ENCODE assay signal across 13 cellular contexts in the genomic region with DNA sequence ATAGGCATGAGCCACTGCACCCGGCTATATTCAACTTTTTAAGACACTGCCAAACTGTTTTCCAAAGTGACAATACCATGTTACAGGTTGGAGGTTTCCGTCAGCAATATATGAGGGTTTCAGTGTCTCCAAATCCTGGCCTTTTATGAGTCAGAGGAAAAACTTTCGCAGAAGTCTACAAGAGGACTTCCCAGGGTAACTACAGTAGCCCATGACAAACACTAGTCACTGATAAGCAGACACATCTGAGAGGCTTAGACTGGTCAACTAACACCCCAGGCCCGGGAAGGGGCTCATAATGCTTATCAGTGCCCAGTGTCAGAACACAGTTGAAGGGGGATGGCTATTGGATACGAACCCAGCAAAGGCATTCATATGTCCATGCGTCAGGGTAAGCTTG.
DNase-seq lines count a peak whose midpoint lies in the region; ATAC-seq and TF ChIP-seq lines count a peak whose summit lies in the region.
"Had no signal": no experiment of that assay in that cellular context is flagged by ENCODE, and none has a peak within 500 bp of the region (broad histone marks: within the 10 kb centered on the region; RNA-seq: fewer than 3 reads in every experiment).

No MANE protein-coding gene starts in this region.

- H3K36me3 ChIP-seq in SK-N-SH (replicated peaks in 1 of 2; ENCODE audit: control insufficient read depth in 1 of 2, insufficient read depth in 2 of 2, low read length in 1 of 2) (no peaks in the 10 kb centered on the region), smooth muscle cell (ENCODE audit: low read depth) (no peaks in the 10 kb centered on the region)
- H3K36me3 ChIP-seq: esophagus squamous epithelium had no signal

- ATAC-seq in GM18505 (IDR thresholded peaks at IDR 0.05; ENCODE audit: unreplicated experiment) (no peak), HG03097 (IDR thresholded peaks at IDR 0.05; ENCODE audit: low FRiP score, unreplicated experiment) (no peak)
- ATAC-seq: GM12878, left colon had no signal

- TF ChIP-seq RAD21 in SK-N-SH (IDR thresholded peaks at IDR 0.05; ENCODE audit: low read length) = no peak

- POLR2A ChIA-PET in SK-N-SH (lab: Yijun Ruan, JAX) = no interaction called here

- H3K4me1 ChIP-seq in SK-N-SH (ENCODE audit: control insufficient read depth in 1 of 2, insufficient read depth in 2 of 2, low read depth in 1 of 2, low read length in 1 of 2) (peaks cover 0 to 15% of the 10 kb centered on the region in 2 experiments; a peak in 1 of 4 replicates), smooth muscle cell (ENCODE audit: low read depth) (peaks cover 5% of the 10 kb centered on the region)

- H3K9me3 ChIP-seq in SK-N-SH (no peaks in the 10 kb centered on the region), smooth muscle cell (replicated peaks; ENCODE audit: low read depth) (no peaks in the 10 kb centered on the region)
- H3K9me3 ChIP-seq: esophagus squamous epithelium had no signal

- H3K9ac ChIP-seq in SK-N-SH (no peak overlapping the region), smooth muscle cell (ENCODE audit: low read depth) (peak overlapping the region; percentile 50)

- H4K20me1 ChIP-seq in SK-N-SH (ENCODE audit: insufficient read depth) (peaks cover 4% of the 10 kb centered on the region; the same call in 1 of the 2 replicates), smooth muscle cell (ENCODE audit: low read depth) (peaks cover 25% of the 10 kb centered on the region)

- DNase-seq in H4 (ENCODE audit: low spot score) (peak; percentile 41), SK-N-SH (no peak), fibroblast of pulmonary artery (ENCODE audit: low read depth) (peak; percentile 73), smooth muscle cell (lab: John Stamatoyannopoulos, UW; ENCODE audit: unreplicated experiment) (no peak), putamen (ENCODE audit: low spot score) (no peak)
- no peak for DNase-seq in activated CD4-positive, alpha-beta T cell treated with anti-CD3 and anti-CD28 coated beads for 4 hours
- DNase-seq: esophagus squamous epithelium, left colon, MM.1S, NCI-H2171 treated with DMSO at 0.1 percent for 48 hours had no signal

- no peaks in the 10 kb centered on the region for H3K27me3 ChIP-seq in SK-N-SH (ENCODE audit: insufficient read depth)
- no peaks in the 10 kb centered on the region for H3K27me3 ChIP-seq in smooth muscle cell (ENCODE audit: low read depth)
- H3K27me3 ChIP-seq: esophagus squamous epithelium had no signal

- H3K9me2 ChIP-seq in SK-N-SH = no peaks in the 10 kb centered on the region

- H3K79me2 ChIP-seq in SK-N-SH (ENCODE audit: insufficient read depth) (peaks cover 77% of the 10 kb centered on the region), smooth muscle cell (ENCODE audit: low read depth) (peaks cover 2% of the 10 kb centered on the region)

- H3K4me3 ChIP-seq in SK-N-SH (ENCODE audit: low read depth in 2 of 2, low read length in 1 of 2) (no peak overlapping the region), fibroblast of pulmonary artery (replicated peaks; ENCODE audit: low read depth, low read length) (no peak overlapping the region), smooth muscle cell (no peak overlapping the region)
- H3K4me3 ChIP-seq: esophagus squamous epithelium, GM12878 had no signal

- H3K27ac ChIP-seq in SK-N-SH (ENCODE audit: low read depth in 2 of 2, low read length in 1 of 2) (peak overlapping the region in 1 of 2 experiments; percentile 87; a peak in 2 of 4 replicates), smooth muscle cell (ENCODE audit: low read depth) (peak overlapping the region; percentile 92)

- H3K4me2 ChIP-seq in SK-N-SH = no peak overlapping the region
- H3K4me2 ChIP-seq in smooth muscle cell = no peak overlapping the region

- no peak for TF ChIP-seq POLR2A in GM18505 (IDR thresholded peaks at IDR 0.05; ENCODE audit: borderline replicate concordance, extremely low read depth, insufficient read depth, insufficient read length)

- no peak for TF ChIP-seq EP300 in SK-N-SH (IDR thresholded peaks at IDR 0.05; ENCODE audit: borderline replicate concordance in 1 of 2, low read depth in 1 of 2, low read length in 1 of 2)

- CTCF ChIA-PET in SK-N-SH (lab: Yijun Ruan, JAX) = interaction anchor here (0.9 kb wide), 1 partner anchor 68 kb away, joined by 3 read pairs; no protein-coding TSS in a partner anchor

- TF ChIP-seq CTCF in SK-N-SH (IDR thresholded peaks at IDR 0.05) (no peak), fibroblast of pulmonary artery (IDR thresholded peaks at IDR 0.05; ENCODE audit: low read length, missing control alignments) (no peak), smooth muscle cell (IDR thresholded peaks at IDR 0.05; ENCODE audit: borderline replicate concordance, insufficient read depth, poor library complexity, severe bottlenecking) (no peak)

- 66% methylated on average over 6 of the region's 6 CpGs for WGBS in SK-N-SH (ENCODE audit: low lambda C conversion rate)
- 6% methylated on average over 6 of the region's 6 CpGs for WGBS in smooth muscle cell (ENCODE audit: low lambda C conversion rate)

- no peak overlapping the region for H2AFZ ChIP-seq in SK-N-SH (ENCODE audit: low read depth)
- no peak overlapping the region for H2AFZ ChIP-seq in smooth muscle cell (ENCODE audit: low read depth)

- H3F3A ChIP-seq in SK-N-SH (replicated peaks; ENCODE audit: insufficient read depth) (peaks cover 18% of the 10 kb centered on the region), smooth muscle cell (ENCODE audit: low read depth) (peaks cover 10% of the 10 kb centered on the region)

TF ChIP-seq in SK-N-SH, 30 proteins besides CTCF, POLR2A, EP300 and RAD21:
- TF ChIP-seq, protein P1, sequence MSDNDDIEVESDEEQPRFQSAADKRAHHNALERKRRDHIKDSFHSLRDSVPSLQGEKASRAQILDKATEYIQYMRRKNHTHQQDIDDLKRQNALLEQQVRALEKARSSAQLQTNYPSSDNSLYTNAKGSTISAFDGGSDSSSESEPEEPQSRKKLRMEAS (IDR thresholded peaks at IDR 0.05; ENCODE audit: low read depth) = no peak
- peak; percentile 16; the same call in 1 of the 2 replicates for TF ChIP-seq TCF12 (IDR thresholded peaks at IDR 0.05)
- no peak for TF ChIP-seq POLR2AphosphoS5 (IDR thresholded peaks at IDR 0.05; ENCODE audit: low read depth, low read length)

Comparison
In these comparisons a context has a peak if more than half of its experiments do, and no peak if none do; other contexts are left out.
1. DNase-seq: peak in H4 (single experiment) and fibroblast of pulmonary artery (single experiment); none in SK-N-SH (single experiment), smooth muscle cell (single experiment), activated CD4-positive, alpha-beta T cell treated with anti-CD3 and anti-CD28 coated beads for 4 hours (0 of 2) and putamen (single experiment).